ENCODE assay signal across 1 cellular context in genomic region chr12:95168746-95169145, GRCh38.
TF ChIP-seq lines count a peak whose summit lies in the region.

No MANE protein-coding gene starts in this region.

TF ChIP-seq in IMR-90, 13 proteins besides CTCF, POLR2A, EP300 and RAD21:
- TF ChIP-seq FOS (IDR thresholded peaks at IDR 0.05; ENCODE audit: low read depth, low read length) (no peak), BHLHE40 (IDR thresholded peaks at IDR 0.05; ENCODE audit: low read depth, low read length) (no peak), NFE2L2 (IDR thresholded peaks at IDR 0.05; ENCODE audit: low read depth, low read length) (no peak), CHD1 (IDR thresholded peaks at IDR 0.05; ENCODE audit: low read depth, low read length) (no peak)
TF ChIP-seq in IMR-90: peak in this region for 0.
